Comparison of ENCODE assay signal across 8 cellular contexts in the genomic region with DNA sequence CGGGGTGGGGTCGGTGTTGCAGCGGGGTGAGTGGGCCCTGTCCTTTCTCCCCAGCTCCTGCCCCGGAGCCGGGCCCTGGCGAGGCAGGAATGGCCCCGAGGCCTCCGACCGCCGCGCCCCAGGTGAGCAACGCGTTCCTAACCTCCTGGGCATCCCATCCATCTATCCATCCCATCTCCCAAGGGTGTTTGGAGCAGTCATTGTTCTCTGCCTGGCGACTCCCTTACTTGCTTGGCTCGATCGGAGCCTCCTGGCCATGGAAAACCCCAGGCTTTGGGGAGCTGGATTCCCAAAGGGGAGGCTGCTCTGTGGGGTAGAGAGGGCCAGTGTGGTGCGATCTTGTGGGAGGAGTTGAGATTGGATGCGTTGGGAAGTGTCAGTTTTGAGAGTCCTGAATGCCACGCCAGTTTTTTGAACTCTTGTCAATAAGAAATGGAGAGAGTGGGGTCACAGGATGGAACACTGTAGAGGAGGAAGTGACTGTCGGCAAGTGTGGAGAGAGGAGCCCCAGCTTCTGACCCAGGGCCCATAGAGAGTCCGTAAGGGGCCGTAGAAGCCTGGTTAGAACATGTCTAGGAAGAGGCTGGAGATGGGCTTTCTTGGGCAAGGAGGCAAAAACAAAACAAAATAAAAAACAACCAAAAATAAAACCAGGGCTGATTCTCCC. TPM values are rescaled to one million over a fixed set of nuclear protein-coding genes. Genes with fewer than 3 reads are reported as not detected.
DNase-seq lines count a peak whose midpoint lies in the region; ATAC-seq and TF ChIP-seq lines count a peak whose summit lies in the region.

No MANE protein-coding gene starts in this region.

- DNase-seq in Caco-2 (peak; percentile 35 to 45), NCI-H69 (lab: John Stamatoyannopoulos, UW) (peak; percentile 46), brain microvascular endothelial cell (no peak), kidney tubule cell (ENCODE audit: low spot score) (peak; percentile 26), SHP77 treated with DMSO at 0.1 percent for 48 hours (lab: John Stamatoyannopoulos, UW) (no peak)
- peak; percentile 4 for DNase-seq in stimulated activated naive B cell treated with anti-CD40 and anti-IgM and Interleukin-4, amounts not matched to agents 10 μg/mL and 1 μg/mL and 100 μg/mL, for 72 hours
- no peak for DNase-seq in effector CD8-positive, alpha-beta T cell (lab: John Stamatoyannopoulos, UW)

- peak overlapping the region; percentile 91 for H3K4me3 Mint-ChIP-seq in Caco-2 (ENCODE audit: unreplicated experiment)
- H3K4me3 Mint-ChIP-seq in stimulated activated naive B cell treated with anti-CD40 and anti-IgM and Interleukin-4, amounts not matched to agents 10 μg/mL and 1 μg/mL and 100 μg/mL, for 72 hours, result peak overlapping the region; percentile 96 to 98

- H3K4me1 Mint-ChIP-seq in Caco-2 (ENCODE audit: low read depth, unreplicated experiment), result peaks cover 6% of the 10 kb centered on the region
- H3K4me1 Mint-ChIP-seq in stimulated activated naive B cell treated with anti-CD40 and anti-IgM and Interleukin-4, amounts not matched to agents 10 μg/mL and 1 μg/mL and 100 μg/mL, for 72 hours, result peaks cover 11 to 21% of the 10 kb centered on the region in 2 donors

- intact Hi-C loops in Caco-2 (cut with micrococcal nuclease; ENCODE audit: unreplicated experiment), result loop anchor here (1.0 to 10.0 kb wide), 2 partner anchors 10 to 565 kb away; a partner anchor contains a TSS

- BruUV-seq in Caco-2 (replicated peaks; lab: Mats Ljungman, UMichigan), result TSS peak; percentile 73

- ATAC-seq in GM21576 (IDR thresholded peaks at IDR 0.05; ENCODE audit: unreplicated experiment), result peak; percentile 20
- ATAC-seq in stimulated activated naive B cell treated with anti-CD40 and anti-IgM and Interleukin-4, amounts not matched to agents 10 μg/mL and 1 μg/mL and 100 μg/mL, for 72 hours (replicated peaks), result peak; percentile 42 to 44

- H3K27me3 Mint-ChIP-seq in Caco-2 (ENCODE audit: insufficient read depth, unreplicated experiment), result no peaks in the 10 kb centered on the region
- no peaks in the 10 kb centered on the region for H3K27me3 Mint-ChIP-seq in stimulated activated naive B cell treated with anti-CD40 and anti-IgM and Interleukin-4, amounts not matched to agents 10 μg/mL and 1 μg/mL and 100 μg/mL, for 72 hours

- no peak overlapping the region for H3K27ac ChIP-seq in brain microvascular endothelial cell

- H3K27ac Mint-ChIP-seq in Caco-2 (ENCODE audit: unreplicated experiment), result peak overlapping the region; percentile 0
- H3K27ac Mint-ChIP-seq in stimulated activated naive B cell treated with anti-CD40 and anti-IgM and Interleukin-4, amounts not matched to agents 10 μg/mL and 1 μg/mL and 100 μg/mL, for 72 hours, result peak overlapping the region; percentile 93

- H3K9me3 Mint-ChIP-seq in Caco-2 (ENCODE audit: unreplicated experiment), result peaks cover 12% of the 10 kb centered on the region
- H3K9me3 Mint-ChIP-seq in stimulated activated naive B cell treated with anti-CD40 and anti-IgM and Interleukin-4, amounts not matched to agents 10 μg/mL and 1 μg/mL and 100 μg/mL, for 72 hours, result no peaks in the 10 kb centered on the region

- H3K4me3 ChIP-seq in Caco-2 (ENCODE audit: low read depth, low read length) (peak overlapping the region; percentile 76), brain microvascular endothelial cell (ENCODE audit: low read depth, low read length) (peak overlapping the region; percentile 73)

- H3K36me3 Mint-ChIP-seq in Caco-2 (ENCODE audit: insufficient read depth, unreplicated experiment), result peaks cover 19% of the 10 kb centered on the region
- H3K36me3 Mint-ChIP-seq in stimulated activated naive B cell treated with anti-CD40 and anti-IgM and Interleukin-4, amounts not matched to agents 10 μg/mL and 1 μg/mL and 100 μg/mL, for 72 hours, result peaks cover 23 to 46% of the 10 kb centered on the region in 2 donors

- no peaks in the 10 kb centered on the region for H3K9me3 ChIP-seq in Caco-2

- CTCF ChIA-PET in Caco-2 (lab: Charles Lee), result interaction anchor here (0.9 to 1.1 kb wide), 2 partner anchors 11 to 19 kb away, joined by 4 to 5 read pairs; no protein-coding TSS in a partner anchor

- no peaks in the 10 kb centered on the region for H3K27me3 ChIP-seq in Caco-2 (replicated peaks; ENCODE audit: control insufficient read depth, insufficient read depth, low read length)
- H3K27me3 ChIP-seq in brain microvascular endothelial cell (replicated peaks), result no peaks in the 10 kb centered on the region

- 0 out of 2 replicates have a peak, but pooled peaks cover 3% of the 10 kb centered on the region for H3K4me1 ChIP-seq in Caco-2

- H3K36me3 ChIP-seq in Caco-2 (ENCODE audit: control insufficient read depth, insufficient read depth, low read length) (no peaks in the 10 kb centered on the region), brain microvascular endothelial cell (replicated peaks) (peaks cover 10% of the 10 kb centered on the region)

- TF ChIP-seq CTCF in Caco-2 (IDR thresholded peaks at IDR 0.05; ENCODE audit: insufficient read depth in 1 of 2, low read depth in 1 of 2, low read length in 1 of 2, severe bottlenecking in 1 of 2, unreplicated experiment in 1 of 2), result no peak
- no peak for TF ChIP-seq CTCF in brain microvascular endothelial cell (IDR thresholded peaks at IDR 0.05; ENCODE audit: low read depth, low read length, missing control alignments)

- in situ Hi-C loops in brain microvascular endothelial cell (cut with HindIII; ENCODE audit: low pct_ligation_motif_present, low sequenced_read_pairs), result no loop called here

- POLR2A ChIA-PET in Caco-2 (lab: Charles Lee), result no interaction called here

RNA-seq across cellular contexts. Expression of a gene that starts 0.7 kb away (rescaled TPM):
- 16.5 and 23.2 TPM in 2 replicates for total RNA-seq in Caco-2 (2022)

Comparison
In these comparisons a context has a peak if more than half of its experiments do, and no peak if none do; other contexts are left out.
1. DNase-seq: peak in Caco-2 (2 of 2), NCI-H69 (single experiment), kidney tubule cell (single experiment) and stimulated activated naive B cell treated with anti-CD40 and anti-IgM and Interleukin-4, amounts not matched to agents 10 μg/mL and 1 μg/mL and 100 μg/mL, for 72 hours (single experiment); none in brain microvascular endothelial cell (single experiment), effector CD8-positive, alpha-beta T cell (single experiment) and SHP77 treated with DMSO at 0.1 percent for 48 hours (single experiment).